ENCODE assay signal across 21 cellular contexts in genomic region chr12:27359578-27360340, GRCh38. TPM values are rescaled to one million over a fixed set of nuclear protein-coding genes. Genes with fewer than 3 reads are reported as not detected.
DNase-seq lines count a peak whose midpoint lies in the region; TF ChIP-seq lines count a peak whose summit lies in the region.
"Had no signal": no experiment of that assay in that cellular context is flagged by ENCODE, and none has a peak within 500 bp of the region (broad histone marks: within the 10 kb centered on the region; RNA-seq: fewer than 3 reads in every experiment).

No MANE protein-coding gene starts in this region.

- peaks cover 38% of the 10 kb centered on the region for H3K4me1 ChIP-seq in osteoblast (ENCODE audit: insufficient read depth, low read length)
- H3K4me1 ChIP-seq: neural progenitor cell had no signal

- TF ChIP-seq CTCF in epithelial cell of esophagus (IDR thresholded peaks at IDR 0.05; ENCODE audit: insufficient read depth, low read depth, low read length, missing control alignments), result no peak
- TF ChIP-seq CTCF in osteoblast (IDR thresholded peaks at IDR 0.05; ENCODE audit: extremely low read depth, low read depth, low read length), result no peak

- H3K4me1 Mint-ChIP-seq in immature natural killer cell, result no peaks in the 10 kb centered on the region
- H3K4me1 Mint-ChIP-seq: activated B cell treated with CpG ODN at 0.5 μM for 24 hours, brain, H9, neural progenitor cell had no signal

- no peak overlapping the region for H2AFZ ChIP-seq in osteoblast (ENCODE audit: low read length)
- H2AFZ ChIP-seq: neural progenitor cell had no signal

- H3K4me3 ChIP-seq in epithelial cell of esophagus (ENCODE audit: low read length) (no peak overlapping the region), osteoblast (ENCODE audit: insufficient read depth, low read length) (no peak overlapping the region)
- H3K4me3 ChIP-seq: neural progenitor cell had no signal

- DNase-seq in DMS53 (lab: John Stamatoyannopoulos, UW) (peak; percentile 21), DMS53 treated with DMSO at 0.1 percent for 48 hours (lab: John Stamatoyannopoulos, UW; ENCODE audit: unreplicated experiment) (no peak), M059J (ENCODE audit: low read depth) (peak; percentile 13), epithelial cell of esophagus (ENCODE audit: low read depth) (peak; percentile 42), osteoblast (ENCODE audit: insufficient read length, low spot score, missing footprints) (no peak), GOT3 (lab: John Stamatoyannopoulos, UW) (no peak), H4 (ENCODE audit: low spot score) (no peak), immature natural killer cell (no peak)
- DNase-seq: activated B cell treated with CpG ODN at 0.5 μM for 24 hours; activated CD4-positive, alpha-beta T cell treated with anti-CD3 and anti-CD28 coated beads, Interleukin-2, amount 50 U/mL, for 1 hour; activated T-cell treated with anti-CD3 and anti-CD28 coated beads, Interleukin-2, amount 50 U/mL, for 48 hours; Calu3; H9; KBM-7; NCI-H1436 treated with DMSO at 0.1 percent for 48 hours; NCI-H526; posterior cingulate gyrus; stimulated activated naive B cell treated with anti-CD40 and anti-IgM and Interleukin-4, amounts not matched to agents 10 μg/mL and 1 μg/mL and 100 μg/mL, for 72 hours had no signal

- H3K4me2 ChIP-seq in osteoblast (ENCODE audit: insufficient read depth, low read length), result peak overlapping the region; percentile 75
- H3K4me2 ChIP-seq: neural progenitor cell had no signal

- H3K27ac ChIP-seq in osteoblast (ENCODE audit: low read depth, low read length), result peak overlapping the region; percentile 85
- H3K27ac ChIP-seq: 22Rv1, neural progenitor cell had no signal

- no peaks in the 10 kb centered on the region for H3K36me3 Mint-ChIP-seq in immature natural killer cell
- H3K36me3 Mint-ChIP-seq: brain had no signal

- peaks cover 50% of the 10 kb centered on the region for H3K79me2 ChIP-seq in osteoblast (ENCODE audit: insufficient read depth, low read length)

- no peaks in the 10 kb centered on the region for H4K20me1 ChIP-seq in osteoblast (ENCODE audit: insufficient read depth, low read length)

- no peaks in the 10 kb centered on the region for H3K9me3 Mint-ChIP-seq in immature natural killer cell
- H3K9me3 Mint-ChIP-seq: activated B cell treated with CpG ODN at 0.5 μM for 24 hours, brain, neural progenitor cell had no signal

- H3K27ac Mint-ChIP-seq in immature natural killer cell, result no peak overlapping the region
- H3K27ac Mint-ChIP-seq: activated B cell treated with CpG ODN at 0.5 μM for 24 hours; brain; H9; neural progenitor cell; stimulated activated naive B cell treated with anti-CD40 and anti-IgM and Interleukin-4, amounts not matched to agents 10 μg/mL and 1 μg/mL and 100 μg/mL, for 72 hours had no signal

- H3K36me3 ChIP-seq in osteoblast (ENCODE audit: insufficient read depth, low read length), result no peaks in the 10 kb centered on the region
- H3K36me3 ChIP-seq: neural progenitor cell had no signal

- H3K27me3 Mint-ChIP-seq in immature natural killer cell (ENCODE audit: low read depth in 3 of 3), result peaks cover 2 to 6% (median 5%) of the 10 kb centered on the region in 3 donors
- H3K27me3 Mint-ChIP-seq: activated B cell treated with CpG ODN at 0.5 μM for 24 hours; stimulated activated naive B cell treated with anti-CD40 and anti-IgM and Interleukin-4, amounts not matched to agents 10 μg/mL and 1 μg/mL and 100 μg/mL, for 72 hours had no signal

- no peak overlapping the region for H3K4me3 Mint-ChIP-seq in immature natural killer cell
- H3K4me3 Mint-ChIP-seq: activated B cell treated with CpG ODN at 0.5 μM for 24 hours; brain; H9; neural progenitor cell; stimulated activated naive B cell treated with anti-CD40 and anti-IgM and Interleukin-4, amounts not matched to agents 10 μg/mL and 1 μg/mL and 100 μg/mL, for 72 hours had no signal

- no peaks in the 10 kb centered on the region for H3K9me3 ChIP-seq in osteoblast (ENCODE audit: low read depth, low read length)

- H3K27me3 ChIP-seq in osteoblast (ENCODE audit: insufficient read depth, low read length), result no peaks in the 10 kb centered on the region
- H3K27me3 ChIP-seq: neural progenitor cell had no signal

RNA-seq across cellular contexts. Expression of gene BMAL2, which starts 27.1 kb away (rescaled TPM):
- total RNA-seq in M059J (2014; rRNA removed; shearing (Covaris generic)), result 22.8 and 36.0 TPM in 2 replicates
- total RNA-seq in osteoblast, result 18.3 and 21.7 TPM in 2 replicates
- 10.7 and 14.7 TPM in 2 replicates for total RNA-seq in H4 (2014; rRNA removed; shearing (Covaris generic))
- not detected for polyA plus RNA-seq in immature natural killer cell

Comparison
In these comparisons a context has a peak if more than half of its experiments do, and no peak if none do; other contexts are left out.
1. DNase-seq: peak in DMS53 (single experiment), M059J (single experiment) and epithelial cell of esophagus (single experiment); none in DMS53 treated with DMSO at 0.1 percent for 48 hours (single experiment), osteoblast (single experiment), GOT3 (single experiment), H4 (single experiment) and immature natural killer cell (0 of 3).